In genomic region chr17:51604299-51605020, GRCh38 we compare ENCODE assay signal across 33 cellular contexts.
"Had no signal": no experiment of that assay in that cellular context is flagged by ENCODE, and none has a peak within 500 bp of the region (broad histone marks: within the 10 kb centered on the region; RNA-seq: fewer than 3 reads in every experiment).

No MANE protein-coding gene starts in this region.

- H3K4me2 ChIP-seq: KMS-11 had no signal

- H3K9me3 ChIP-seq: MG63 had no signal

- H3K4me3 ChIP-seq: MG63 had no signal

- DNase-seq: Karpas-422, Kasumi-1, KG1, MG63, MV-4-11, NCI-H1048, NCI-H1092, NCI-H1092 treated with DMSO at 0.1 percent for 48 hours, NCI-H1105, NCI-H1105 treated with DMSO at 0.1 percent for 48 hours, NCI-H1417, NCI-H1417 treated with DMSO at 0.1 percent for 48 hours, NCI-H1436, NCI-H1436 treated with DMSO at 0.1 percent for 48 hours, NCI-H146, NCI-H1694, NCI-H1694 treated with DMSO at 0.1 percent for 48 hours, NCI-H187, NCI-H187 treated with DMSO at 0.1 percent for 48 hours, NCI-H1930, NCI-H2029, NCI-H2029 treated with DMSO at 0.1 percent for 48 hours, NCI-H2081, NCI-H2081 treated with DMSO at 0.1 percent for 48 hours, NCI-H2107, NCI-H2171, NCI-H2171 treated with DMSO at 0.1 percent for 48 hours, NCI-H2227 treated with DMSO at 0.1 percent for 48 hours, NCI-H226, NCI-H345, NCI-H446, NCI-H446 treated with DMSO at 0.1 percent for 48 hours had no signal

- H3K9ac ChIP-seq: KMS-11 had no signal

- H3K27me3 ChIP-seq: MG63 had no signal

- H3K36me3 ChIP-seq: MG63 had no signal

- H3K27ac ChIP-seq: KMS-11 had no signal
